Comparison of ENCODE assay signal across 14 cellular contexts in genomic region chr7:148275359-148275890, GRCh38.
DNase-seq lines count a peak whose midpoint lies in the region; ATAC-seq, FAIRE-seq and TF ChIP-seq lines count a peak whose summit lies in the region.
"Had no signal": no experiment of that assay in that cellular context is flagged by ENCODE, and none has a peak within 500 bp of the region (broad histone marks: within the 10 kb centered on the region; RNA-seq: fewer than 3 reads in every experiment).

No MANE protein-coding gene starts in this region.

- H3K27me3 ChIP-seq in BLaER1 treated with 17β-estradiol and CSF1 and Interleukin-3, amounts not matched to agents 10 nM and 100 nM = no peaks in the 10 kb centered on the region

- H3K4me3 Mint-ChIP-seq in brain = no peak overlapping the region
- H3K4me3 Mint-ChIP-seq in stimulated activated naive B cell treated with anti-CD40 and anti-IgM and Interleukin-4, amounts not matched to agents 10 μg/mL and 1 μg/mL and 100 μg/mL, for 72 hours = no peak overlapping the region
- H3K4me3 Mint-ChIP-seq: CD14-positive monocyte had no signal

- H3K4me1 ChIP-seq in BLaER1 treated with 17β-estradiol and CSF1 and Interleukin-3, amounts not matched to agents 10 nM and 100 nM = peaks cover 19 to 25% (median 21%) of the 10 kb centered on the region in 10 experiments
- H3K4me1 ChIP-seq: HAP-1 had no signal

- H3K4me3 ChIP-seq in BLaER1 treated with 17β-estradiol and CSF1 and Interleukin-3, amounts not matched to agents 10 nM and 100 nM = no peak overlapping the region
- H3K4me3 ChIP-seq: GM23248, HAP-1 had no signal

- intact Hi-C loops in left cardiac atrium (cut with DNase I) = no loop called here

- H3K4me2 ChIP-seq in BLaER1 treated with 17β-estradiol and CSF1 and Interleukin-3, amounts not matched to agents 10 nM and 100 nM = peak overlapping the region in 7 of 11 experiments; percentile 4 to 48 (median 19); a peak in 8 of 22 replicates

- ATAC-seq in stimulated activated naive B cell treated with anti-CD40 and anti-IgM and Interleukin-4, amounts not matched to agents 10 μg/mL and 1 μg/mL and 100 μg/mL, for 72 hours (replicated peaks) = peak; percentile 52 to 54
- ATAC-seq in left cardiac atrium = no peak

- no peak overlapping the region for H3K9ac ChIP-seq in BLaER1 treated with 17β-estradiol and CSF1 and Interleukin-3, amounts not matched to agents 10 nM and 100 nM
- H3K9ac ChIP-seq: GM23248 had no signal

- H3K27ac Mint-ChIP-seq in brain = peak overlapping the region in 3 of 5 experiments; percentile 0 to 98 (median 98)
- no peak overlapping the region for H3K27ac Mint-ChIP-seq in stimulated activated naive B cell treated with anti-CD40 and anti-IgM and Interleukin-4, amounts not matched to agents 10 μg/mL and 1 μg/mL and 100 μg/mL, for 72 hours
- H3K27ac Mint-ChIP-seq: CD4-positive, alpha-beta memory T cell had no signal

- H3K9me3 ChIP-seq in BLaER1 treated with 17β-estradiol and CSF1 and Interleukin-3, amounts not matched to agents 10 nM and 100 nM (replicated peaks in 1 of 11) = no peaks in the 10 kb centered on the region
- H3K9me3 ChIP-seq: HAP-1 had no signal

- DNase-seq in NCI-H446 (lab: John Stamatoyannopoulos, UW) = peak; percentile 20 to 80
- no peak for DNase-seq in stimulated activated naive B cell treated with anti-CD40 and anti-IgM and Interleukin-4, amounts not matched to agents 10 μg/mL and 1 μg/mL and 100 μg/mL, for 72 hours
- no peak for DNase-seq in D721Med (ENCODE audit: insufficient read length, low spot score)
- DNase-seq in hepatic stellate cell (ENCODE audit: low spot score) = no peak
- no peak for DNase-seq in left cardiac atrium
- DNase-seq: CD4-positive, alpha-beta memory T cell; DMS79 treated with DMSO at 0.1 percent for 48 hours; GF-D8; GM23248 had no signal

- H4K20me1 ChIP-seq in BLaER1 treated with 17β-estradiol and CSF1 and Interleukin-3, amounts not matched to agents 10 nM and 100 nM = no peaks in the 10 kb centered on the region

- H3K36me3 ChIP-seq in BLaER1 treated with 17β-estradiol and CSF1 and Interleukin-3, amounts not matched to agents 10 nM and 100 nM = no peaks in the 10 kb centered on the region
- H3K36me3 ChIP-seq: HAP-1 had no signal

- H3K27ac ChIP-seq in BLaER1 treated with 17β-estradiol and CSF1 and Interleukin-3, amounts not matched to agents 10 nM and 100 nM = no peak overlapping the region
- H3K27ac ChIP-seq: GM23248 had no signal

- FAIRE-seq in D721Med (lab: Jason Lieb, UNC) = no peak

- H3K4me1 Mint-ChIP-seq in brain = peaks cover 31% of the 10 kb centered on the region
- peaks cover 22 to 36% of the 10 kb centered on the region in 2 donors for H3K4me1 Mint-ChIP-seq in stimulated activated naive B cell treated with anti-CD40 and anti-IgM and Interleukin-4, amounts not matched to agents 10 μg/mL and 1 μg/mL and 100 μg/mL, for 72 hours
- H3K4me1 Mint-ChIP-seq: CD14-positive monocyte had no signal

- H3K9me3 Mint-ChIP-seq in brain = peaks cover 0 to 4% (median 0%) of the 10 kb centered on the region in 5 experiments
- peaks cover 3 to 5% of the 10 kb centered on the region in 2 donors for H3K9me3 Mint-ChIP-seq in stimulated activated naive B cell treated with anti-CD40 and anti-IgM and Interleukin-4, amounts not matched to agents 10 μg/mL and 1 μg/mL and 100 μg/mL, for 72 hours

- H3K36me3 Mint-ChIP-seq in brain = no peaks in the 10 kb centered on the region
- peaks cover 0 to 2% of the 10 kb centered on the region in 2 donors for H3K36me3 Mint-ChIP-seq in stimulated activated naive B cell treated with anti-CD40 and anti-IgM and Interleukin-4, amounts not matched to agents 10 μg/mL and 1 μg/mL and 100 μg/mL, for 72 hours
- H3K36me3 Mint-ChIP-seq: CD14-positive monocyte; CD4-positive, alpha-beta memory T cell had no signal

- H3K27me3 Mint-ChIP-seq in brain = no peaks in the 10 kb centered on the region
- peaks cover 0 to 16% of the 10 kb centered on the region in 2 donors for H3K27me3 Mint-ChIP-seq in stimulated activated naive B cell treated with anti-CD40 and anti-IgM and Interleukin-4, amounts not matched to agents 10 μg/mL and 1 μg/mL and 100 μg/mL, for 72 hours
- H3K27me3 Mint-ChIP-seq: B cell had no signal

- no peak for TF ChIP-seq CTCF in brain (conservative IDR thresholded peaks at IDR 0.05)
- TF ChIP-seq CTCF in D721Med (IDR thresholded peaks at IDR 0.05; ENCODE audit: insufficient read depth, missing control alignments) = no peak

Comparison
In these comparisons a context has a peak if more than half of its experiments do, and no peak if none do; other contexts are left out.
1. DNase-seq: peak in NCI-H446 (2 of 2); none in stimulated activated naive B cell treated with anti-CD40 and anti-IgM and Interleukin-4, amounts not matched to agents 10 μg/mL and 1 μg/mL and 100 μg/mL, for 72 hours (single experiment), D721Med (single experiment), hepatic stellate cell (single experiment) and left cardiac atrium (single experiment).
2. ATAC-seq: peak in stimulated activated naive B cell treated with anti-CD40 and anti-IgM and Interleukin-4, amounts not matched to agents 10 μg/mL and 1 μg/mL and 100 μg/mL, for 72 hours (2 of 2); none in left cardiac atrium (0 of 2).